16 cellular contexts compared by ENCODE assay signal in genomic region chr1:213335084-213335483, GRCh38.
"Had no signal": no experiment of that assay in that cellular context is flagged by ENCODE, and none has a peak within 500 bp of the region (broad histone marks: within the 10 kb centered on the region; RNA-seq: fewer than 3 reads in every experiment).

No MANE protein-coding gene starts in this region.

- H3K9me3 ChIP-seq: mucosa of descending colon, pancreas, upper lobe of left lung had no signal

- DNase-seq: activated CD4-positive, alpha-beta T cell treated with anti-CD3 and anti-CD28 coated beads for 1 hour; activated CD4-positive, alpha-beta T cell treated with anti-CD3 and anti-CD28 coated beads, Interleukin-2, amount 50 U/mL, for 4 hours; activated naive CD4-positive, alpha-beta T cell treated with Interleukin-2 at 50 U/mL for 16 hours; dermis blood vessel endothelial cell; foreskin melanocyte; head of caudate nucleus; kidney glomerular epithelial cell; left ventricle myocardium superior; mucosa of descending colon; naive thymus-derived CD4-positive, alpha-beta T cell; pancreas; stimulated activated naive CD8-positive, alpha-beta T cell treated with anti-CD3 and anti-CD28 coated beads, Interleukin-15, amount 100 ng/mL, for 72 hours; upper lobe of left lung had no signal

- H3K4me1 ChIP-seq: pancreas, upper lobe of left lung had no signal

- ATAC-seq: activated T-helper 17 cell treated with anti-CD3 and anti-CD28 coated beads, Interleukin-2, amount 50 U/mL, for 72 hours; left ventricle myocardium superior; mucosa of descending colon; naive thymus-derived CD4-positive, alpha-beta T cell; pancreas; sciatic nerve; stimulated activated naive CD8-positive, alpha-beta T cell treated with anti-CD3 and anti-CD28 coated beads, Interleukin-15, amount 100 ng/mL, for 72 hours had no signal

- H3K36me3 ChIP-seq: pancreas, upper lobe of left lung had no signal

- H3K27ac ChIP-seq: epithelial cell of prostate, pancreas, upper lobe of left lung had no signal

- H3K4me3 ChIP-seq: mucosa of descending colon, pancreas, upper lobe of left lung had no signal
